In the genomic region with DNA sequence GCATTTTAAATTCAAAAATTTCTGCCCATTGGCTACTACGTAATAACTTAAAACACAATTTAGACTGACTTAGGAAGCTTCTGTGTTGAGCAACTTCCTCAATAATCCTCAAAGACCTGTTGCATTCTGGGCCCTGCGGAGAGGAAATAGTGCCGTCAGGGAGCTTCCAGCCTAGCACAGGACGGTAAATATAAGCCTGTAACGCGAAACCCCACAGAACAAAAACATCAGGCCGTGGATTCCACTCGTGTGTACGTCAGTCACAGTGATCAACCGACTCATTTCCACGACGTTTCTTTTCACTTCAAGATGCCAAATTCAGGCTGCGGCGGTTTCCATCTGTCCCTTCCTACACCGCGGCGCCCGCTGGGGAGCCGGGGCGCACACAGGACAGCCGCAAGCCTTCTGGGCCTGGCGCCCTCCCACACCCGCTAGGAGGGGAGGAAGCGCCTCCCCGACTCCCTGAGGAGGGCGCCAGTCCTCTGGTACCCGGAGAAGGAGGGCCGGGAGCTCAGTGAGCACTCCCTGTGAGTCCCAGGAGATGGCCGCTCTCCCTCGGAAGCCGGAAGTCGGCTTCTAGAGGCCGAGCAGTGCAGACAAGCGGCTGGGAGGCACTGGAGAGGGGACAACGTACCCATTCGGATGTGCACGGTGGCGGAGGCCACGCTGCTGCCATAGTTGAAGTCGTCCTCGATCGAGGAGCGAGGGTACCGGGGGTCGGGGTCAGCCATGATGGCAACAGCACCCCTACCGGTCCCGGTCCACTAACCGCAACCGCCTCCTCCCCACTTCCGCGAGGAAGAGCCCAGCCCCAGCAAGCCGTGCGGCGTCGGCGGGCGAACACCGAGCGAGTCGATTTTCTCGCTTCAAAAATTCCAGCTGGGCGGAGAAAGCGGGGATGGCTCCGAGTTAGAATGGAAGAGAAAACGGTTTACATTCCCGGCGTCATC, we compare ENCODE assay signal across 8 cellular contexts. TPM values are rescaled to one million over a fixed set of nuclear protein-coding genes. Genes with fewer than 3 reads are reported as not detected.
A peak's percentile ranks its signal among the peaks of the same experiment; 100 is the strongest.
DNase-seq lines count a peak whose midpoint lies in the region; ATAC-seq and TF ChIP-seq lines count a peak whose summit lies in the region.

Gene TMBIM4, minus strand, starts transcription at position 776 of the 950 bp plus-strand sequence. Its CDS starts 45 bp downstream, at position 731.

- TF ChIP-seq CTCF in GM13977 (IDR thresholded peaks at IDR 0.05; ENCODE audit: extremely low read depth, insufficient read depth, missing control alignments), result peak; percentile 48
- peak; percentile 78 for TF ChIP-seq CTCF in left ventricle myocardium inferior (IDR thresholded peaks at IDR 0.05; ENCODE audit: borderline replicate concordance)
- TF ChIP-seq CTCF in prostate gland (IDR thresholded peaks at IDR 0.05), result peak in 2 of 4 experiments; percentile 44 to 61

- in situ Hi-C loops in GM13977 (cut with MboI; ENCODE audit: low pct_unique_long_range_greater_than_20kb, low sequenced_read_pairs, unreplicated experiment), result no loop called here

- DNase-seq in GM13977 (ENCODE audit: low spot score) (peak; percentile 87), NCI-H146 treated with DMSO at 0.1 percent for 48 hours (lab: John Stamatoyannopoulos, UW; ENCODE audit: unreplicated experiment) (peak; percentile 83), amniotic epithelial cell (ENCODE audit: low read depth) (peak; percentile 97), left ventricle myocardium inferior (peak; percentile 88), prostate gland (ENCODE audit: low spot score) (peak; percentile 78)

- H3K27me3 ChIP-seq in left ventricle myocardium inferior (ENCODE audit: low read depth) (no peaks in the 10 kb centered on the region), prostate gland (replicated peaks; ENCODE audit: insufficient read depth) (no peaks in the 10 kb centered on the region)

- H3K4me1 ChIP-seq in left ventricle myocardium inferior (peaks cover 43% of the 10 kb centered on the region), prostate gland (replicated peaks) (no peaks in the 10 kb centered on the region), urinary bladder (ENCODE audit: insufficient read depth) (no peaks in the 10 kb centered on the region)

- intact Hi-C loops in T-helper 1 cell treated with Interleukin-12 subunit alpha and Interleukin-12 subunit beta and Interleukin-4 antibody, amounts not matched to agents 30 ng/mL and 1 ng/mL, for 36 hours (cut with micrococcal nuclease), result loop anchor here (1.0 to 5.0 kb wide), 10 partner anchors 18 to 1765 kb away; partner anchors contain the start of genes HELB, LLPH and XPOT
- intact Hi-C loops in left ventricle myocardium inferior (cut with micrococcal nuclease), result no loop called here
- intact Hi-C loops in prostate gland (cut with DNase I), result no loop called here

- peaks cover 5% of the 10 kb centered on the region for H3K36me3 ChIP-seq in left ventricle myocardium inferior
- H3K36me3 ChIP-seq in prostate gland, result no peaks in the 10 kb centered on the region
- no peaks in the 10 kb centered on the region for H3K36me3 ChIP-seq in urinary bladder (ENCODE audit: insufficient read depth)

- H3K27ac ChIP-seq in left ventricle myocardium inferior (replicated peaks), result peak within 1 kb of the TSS; percentile 99
- H3K27ac ChIP-seq in prostate gland, result peak within 1 kb of the TSS; percentile 92 to 99
- H3K27ac ChIP-seq in urinary bladder (ENCODE audit: low read depth), result peak within 1 kb of the TSS; percentile 99

- peak; percentile 79 for ATAC-seq in HG02884 (IDR thresholded peaks at IDR 0.05; ENCODE audit: unreplicated experiment)

- peak within 1 kb of the TSS; percentile 90 for H3K4me3 ChIP-seq in left ventricle myocardium inferior
- H3K4me3 ChIP-seq in prostate gland, result peak within 1 kb of the TSS; percentile 53 to 78
- peak within 1 kb of the TSS; percentile 72 for H3K4me3 ChIP-seq in urinary bladder (ENCODE audit: low read depth, low read length)

- H3K9me3 ChIP-seq in left ventricle myocardium inferior (replicated peaks), result peaks cover 8% of the 10 kb centered on the region
- H3K9me3 ChIP-seq in prostate gland, result no peaks in the 10 kb centered on the region

- peak; percentile 29 for TF ChIP-seq POLR2A in prostate gland (IDR thresholded peaks at IDR 0.05)

- WGBS in prostate gland, result under 1% methylated on average over 58 of the region's 67 CpGs
- WGBS in urinary bladder, result under 1% methylated on average over 67 of the region's 67 CpGs

RNA-seq across cellular contexts. Expression of gene TMBIM4, which starts in this region (rescaled TPM):
- total RNA-seq in T-helper 1 cell treated with Interleukin-12 subunit alpha and Interleukin-12 subunit beta and Interleukin-4 antibody, amounts not matched to agents 30 ng/mL and 1 ng/mL, for 36 hours, result 80.9 and 87.3 TPM in 2 replicates
- total RNA-seq in left ventricle myocardium inferior (74.5 TPM), prostate gland (100 to 1,000 TPM; 242 to 337 TPM), urinary bladder (97.0 TPM)
- polyA plus RNA-seq in urinary bladder, result 224 TPM

Comparison
In these comparisons a context has a peak if more than half of its experiments do, and no peak if none do; other contexts are left out.
1. Peak in every context shown above with its lines: DNase-seq, ATAC-seq, H3K4me3 ChIP-seq and H3K27ac ChIP-seq.